In genomic region chr6:166206066-166206465, GRCh38 we compare ENCODE assay signal across 31 cellular contexts. TPM values are rescaled to one million over a fixed set of nuclear protein-coding genes. Genes with fewer than 3 reads are reported as not detected.
"Had no signal": no experiment of that assay in that cellular context is flagged by ENCODE, and none has a peak within 500 bp of the region (broad histone marks: within the 10 kb centered on the region; RNA-seq: fewer than 3 reads in every experiment).

No MANE protein-coding gene starts in this region.

- H3K36me3 ChIP-seq: breast epithelium, heart left ventricle, lower lobe of right lung, neutrophil, thoracic aorta, uterus had no signal

- H3K27ac ChIP-seq: breast epithelium, epithelial cell of prostate, heart left ventricle, lower lobe of right lung, neutrophil, skin epidermis, thoracic aorta, uterus had no signal

- H3K4me3 ChIP-seq: breast epithelium, heart left ventricle, lower lobe of right lung, mucosa of descending colon, skin epidermis, thoracic aorta, uterus had no signal

- DNase-seq: activated CD4-positive, alpha-beta T cell treated with anti-CD3 and anti-CD28 coated beads for 1 hour; activated CD4-positive, alpha-beta T cell treated with anti-CD3 and anti-CD28 coated beads, Interleukin-2, amount 10 ng/mL, durations not matched to agents 7 days and 5 days; activated naive CD8-positive, alpha-beta T cell treated with anti-CD3 and anti-CD28 coated beads, Interleukin-2, amount 50 U/mL, for 24 hours; activated T-cell treated with anti-CD3 and anti-CD28 coated beads, Interleukin-2, amount 50 U/mL, for 4 hours; dermis blood vessel endothelial cell; effector CD8-positive, alpha-beta T cell; foreskin fibroblast; heart left ventricle; hypothalamus; lower lobe of right lung; mesendoderm; mucosa of descending colon; stimulated activated CD4-positive, alpha-beta T cell treated with anti-CD3 and anti-CD28 coated beads, Interleukin-12 subunit alpha, Interleukin-12 subunit beta, amount 100 ng/mL, for 4 hours; stimulated activated CD4-positive, alpha-beta T cell treated with anti-CD3 and anti-CD28 coated beads, Interleukin-4, amount 100 ng/mL, for 1 hour; stimulated activated naive CD8-positive, alpha-beta T cell treated with anti-CD3 and anti-CD28 coated beads, Interleukin-15, Interleukin-2, amounts not matched to agents 100 U/mL and 50 U/mL, for 24 hours; T-helper 2 cell; uterus had no signal

- H3K27me3 ChIP-seq: breast epithelium, uterus had no signal

- ATAC-seq: lower lobe of right lung; mucosa of descending colon; natural killer cell treated with Interleukin-12 subunit alpha and Interleukin-12 subunit beta and Interleukin-15 and Interleukin-18, amount 100 ng/mL, for 72 hours; sciatic nerve had no signal

- H3K9me3 ChIP-seq: breast epithelium, lower lobe of right lung, mucosa of descending colon, neutrophil, thoracic aorta, uterus had no signal

- H3K4me1 ChIP-seq: breast epithelium, heart left ventricle, lower lobe of right lung, uterus had no signal

RNA-seq across cellular contexts. Expression of gene TBXT, which starts 38.4 kb away (rescaled TPM):
- total RNA-seq: activated CD4-positive, alpha-beta T cell treated with anti-CD3 and anti-CD28 coated beads, Interleukin-2, amount 10 ng/mL, durations not matched to agents 7 days and 5 days; activated CD8-positive, alpha-beta T cell treated with anti-CD3 and anti-CD28 coated beads for 36 hours; activated T-cell treated with anti-CD3 and anti-CD28 coated beads, Interleukin-2, amount 50 U/mL, for 4 hours; activated T-helper 2 cell treated with anti-CD3 and anti-CD28 coated beads, Interferon-gamma antibody, Interleukin-2, Interleukin-4, amounts not matched to agents 10 μg/mL and 5 μg/mL and 100 μg/mL, durations not matched to agents 14 hours and 24 hours and 36 hours; breast epithelium; dermis blood vessel endothelial cell; kidney epithelial cell; lower lobe of right lung; mucosa of descending colon; myocyte; natural killer cell treated with Interleukin-12 subunit alpha and Interleukin-12 subunit beta and Interleukin-15 and Interleukin-18, amount 100 ng/mL, for 72 hours; osteocyte; posterior vena cava; sciatic nerve; subcutaneous adipose tissue; thoracic aorta; uterus had no signal
- polyA plus RNA-seq: heart left ventricle had no signal
